Comparison of ENCODE assay signal across 11 cellular contexts in the genomic region with DNA sequence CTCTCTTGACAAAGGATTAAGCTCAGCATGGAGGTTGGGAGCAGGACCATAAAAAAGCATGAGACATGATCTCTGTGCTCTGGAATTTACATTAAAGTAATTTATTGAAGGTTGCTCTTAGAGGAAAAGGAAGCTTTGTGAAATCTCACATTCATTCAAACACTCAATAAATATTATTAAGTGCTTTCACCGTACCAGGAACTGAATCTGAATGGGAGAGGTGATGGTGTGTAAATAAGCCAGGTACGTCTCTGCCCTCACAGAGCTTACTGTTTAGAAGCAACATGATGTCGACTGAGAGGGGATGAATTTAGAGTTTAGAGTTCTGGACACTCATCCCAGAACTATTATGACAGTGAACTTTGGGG.
"Had no signal": no experiment of that assay in that cellular context is flagged by ENCODE, and none has a peak within 500 bp of the region (broad histone marks: within the 10 kb centered on the region; RNA-seq: fewer than 3 reads in every experiment).

No MANE protein-coding gene starts in this region.

- DNase-seq: cortex of kidney, esophagus squamous epithelium, spleen had no signal

- H3K27me3 ChIP-seq: adrenal gland, body of pancreas, esophagus squamous epithelium, foreskin keratinocyte, right lobe of liver, spleen, upper lobe of right lung had no signal

- H3K36me3 Mint-ChIP-seq: T-cell had no signal

- H3K36me3 ChIP-seq: adrenal gland, right lobe of liver, upper lobe of right lung had no signal

- H3K4me3 Mint-ChIP-seq: central memory CD8-positive, alpha-beta T cell; stimulated activated naive CD8-positive, alpha-beta T cell treated with anti-CD3 and anti-CD28 coated beads, Interleukin-15, amount 100 ng/mL, for 72 hours; T-cell had no signal

- H3K9me3 Mint-ChIP-seq: central memory CD8-positive, alpha-beta T cell; stimulated activated naive CD8-positive, alpha-beta T cell treated with anti-CD3 and anti-CD28 coated beads, Interleukin-15, amount 100 ng/mL, for 72 hours; T-cell had no signal

- H3K4me1 Mint-ChIP-seq: central memory CD8-positive, alpha-beta T cell; stimulated activated naive CD8-positive, alpha-beta T cell treated with anti-CD3 and anti-CD28 coated beads, Interleukin-15, amount 100 ng/mL, for 72 hours; T-cell had no signal

- H3K4me1 ChIP-seq: adrenal gland, right lobe of liver, upper lobe of right lung had no signal

- H3K4me3 ChIP-seq: adrenal gland, body of pancreas, esophagus squamous epithelium, right lobe of liver, spleen, upper lobe of right lung had no signal

- H3K9me3 ChIP-seq: adrenal gland, body of pancreas, esophagus squamous epithelium, right lobe of liver, spleen, upper lobe of right lung had no signal

- H3K27ac Mint-ChIP-seq: stimulated activated naive CD8-positive, alpha-beta T cell treated with anti-CD3 and anti-CD28 coated beads, Interleukin-15, amount 100 ng/mL, for 72 hours; T-cell had no signal

- H3K27ac ChIP-seq: adrenal gland, body of pancreas, foreskin keratinocyte, right lobe of liver, spleen, upper lobe of right lung had no signal

- H3K27me3 Mint-ChIP-seq: central memory CD8-positive, alpha-beta T cell; stimulated activated naive CD8-positive, alpha-beta T cell treated with anti-CD3 and anti-CD28 coated beads, Interleukin-15, amount 100 ng/mL, for 72 hours had no signal
